In the genomic region with DNA sequence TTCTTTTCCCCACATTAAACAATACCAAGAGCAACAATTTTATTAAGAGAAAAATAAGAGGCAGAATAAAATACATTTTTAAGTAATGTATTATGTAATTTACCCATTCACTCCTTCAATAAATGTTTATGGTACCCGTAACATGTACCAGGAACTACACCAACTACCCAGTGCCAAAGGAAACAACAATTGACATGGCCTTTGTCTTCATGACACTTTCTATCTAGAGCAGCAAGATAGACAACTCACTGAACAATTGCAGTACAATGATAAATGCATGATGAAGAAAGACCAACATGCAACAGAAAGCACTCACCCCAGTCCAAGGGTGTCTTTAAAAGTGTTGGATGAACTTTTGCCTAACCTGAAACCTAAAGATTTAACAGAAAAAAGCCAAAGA, we compare ENCODE assay signal across 26 cellular contexts.
DNase-seq lines count a peak whose midpoint lies in the region; ATAC-seq, FAIRE-seq and TF ChIP-seq lines count a peak whose summit lies in the region.
"Had no signal": no experiment of that assay in that cellular context is flagged by ENCODE, and none has a peak within 500 bp of the region (broad histone marks: within the 10 kb centered on the region; RNA-seq: fewer than 3 reads in every experiment).

No MANE protein-coding gene starts in this region.

- H3K4me1 Mint-ChIP-seq in Caco-2 (ENCODE audit: low read depth, unreplicated experiment) (peaks cover 68% of the 10 kb centered on the region), nephron (peaks cover 20% of the 10 kb centered on the region)
- H3K4me1 Mint-ChIP-seq: CD4-positive, alpha-beta memory T cell had no signal

- FAIRE-seq in small intestine (lab: Jason Lieb, UNC) = no peak
- FAIRE-seq: A549, GM12891, H1, RCC 7860 had no signal

- CTCF ChIA-PET in Caco-2 (lab: Charles Lee) = no interaction called here

- peak overlapping the region; percentile 26 for H3K27ac ChIP-seq in HUES48 (ENCODE audit: low read depth, low read length)
- peak overlapping the region; percentile 88 for H3K27ac ChIP-seq in epithelial cell of prostate
- H3K27ac ChIP-seq in small intestine (ENCODE audit: low read depth in 1 of 2, low read length in 1 of 2) = no peak overlapping the region
- H3K27ac ChIP-seq: A549 had no signal

- H3K4me3 Mint-ChIP-seq in Caco-2 (ENCODE audit: unreplicated experiment) (peak overlapping the region; percentile 18), nephron (no peak overlapping the region)
- H3K4me3 Mint-ChIP-seq: CD4-positive, alpha-beta memory T cell had no signal

- no peak for DNase-seq in Caco-2
- no peak for DNase-seq in epithelial cell of prostate (ENCODE audit: low read depth, low spot score)
- no peak for DNase-seq in Ammon's horn (ENCODE audit: low spot score)
- no peak for DNase-seq in small intestine
- DNase-seq: AML-193; C1 segment of cervical spinal cord; CD4-positive, alpha-beta memory T cell; COR-L47; DMS79 treated with DMSO at 0.1 percent for 48 hours; GF-D8; HCEC 1CT; Karpas-422; NCI-H1092 treated with DMSO at 0.1 percent for 48 hours; NCI-H1436 treated with DMSO at 0.1 percent for 48 hours; NCI-H187 treated with DMSO at 0.1 percent for 48 hours; NCI-H2107; NCI-H524 treated with DMSO at 0.1 percent for 48 hours; NCI-H774; SK-N-SH had no signal

- H3K27me3 ChIP-seq in Caco-2 (replicated peaks; ENCODE audit: control insufficient read depth, insufficient read depth, low read length) (no peaks in the 10 kb centered on the region), HUES48 (ENCODE audit: control insufficient read depth, insufficient read depth, low read length) (no peaks in the 10 kb centered on the region), small intestine (ENCODE audit: control insufficient read depth in 2 of 2, insufficient read depth in 2 of 2, low read length in 2 of 2) (no peaks in the 10 kb centered on the region)

- no peak for ATAC-seq in GM21515 (IDR thresholded peaks at IDR 0.05; ENCODE audit: unreplicated experiment)
- ATAC-seq: A549 had no signal

- POLR2A ChIA-PET in Caco-2 (lab: Charles Lee) = no interaction called here

- TF ChIP-seq CTCF in Caco-2 (IDR thresholded peaks at IDR 0.05; ENCODE audit: insufficient read depth in 1 of 2, low read depth in 1 of 2, low read length in 1 of 2, severe bottlenecking in 1 of 2, unreplicated experiment in 1 of 2) (no peak), nephron (IDR thresholded peaks at IDR 0.05; ENCODE audit: unreplicated experiment in 3 of 3) (no peak)

- H3K9me3 ChIP-seq in Caco-2 = peaks cover 12% of the 10 kb centered on the region
- H3K9me3 ChIP-seq in HUES48 (ENCODE audit: control insufficient read depth, insufficient read depth, low read length) = no peaks in the 10 kb centered on the region
- H3K9me3 ChIP-seq in small intestine (ENCODE audit: control insufficient read depth, low read depth) = no peaks in the 10 kb centered on the region
- H3K9me3 ChIP-seq: A549, SK-N-SH had no signal

- no peak overlapping the region for H3K9ac ChIP-seq in HUES48 (ENCODE audit: low read depth, low read length)
- H3K9ac ChIP-seq: SK-N-SH had no signal

- H3K9me3 Mint-ChIP-seq in Caco-2 (ENCODE audit: unreplicated experiment) (peaks cover 55% of the 10 kb centered on the region), nephron (peaks cover 4% of the 10 kb centered on the region)

- H3K4me3 ChIP-seq in Caco-2 (ENCODE audit: low read depth, low read length) = no peak overlapping the region
- H3K4me3 ChIP-seq in HUES48 (ENCODE audit: low read depth, low read length) = no peak overlapping the region
- H3K4me3 ChIP-seq in small intestine (ENCODE audit: low read depth in 1 of 2, low read length in 2 of 2) = no peak overlapping the region
- H3K4me3 ChIP-seq: A549 had no signal

- 51 to 87% (median 75%) methylated on average over 1 of the region's 1 CpG for WGBS in small intestine, 3 donors

- H3K27ac Mint-ChIP-seq in Caco-2 (ENCODE audit: unreplicated experiment) (peak overlapping the region; percentile 87), nephron (peak overlapping the region; percentile 14 to 40 (median 29))
- H3K27ac Mint-ChIP-seq: CD4-positive, alpha-beta memory T cell had no signal

- peaks cover 34% of the 10 kb centered on the region for H3K36me3 Mint-ChIP-seq in Caco-2 (ENCODE audit: insufficient read depth, unreplicated experiment)
- H3K36me3 Mint-ChIP-seq in nephron (ENCODE audit: low read depth) = no peaks in the 10 kb centered on the region
- H3K36me3 Mint-ChIP-seq: CD4-positive, alpha-beta memory T cell had no signal

- H3K36me3 ChIP-seq in Caco-2 (ENCODE audit: control insufficient read depth, insufficient read depth, low read length) (no peaks in the 10 kb centered on the region), HUES48 (ENCODE audit: control insufficient read depth, insufficient read depth, low read length) (no peaks in the 10 kb centered on the region), small intestine (ENCODE audit: control insufficient read depth in 2 of 2, insufficient read depth in 2 of 2, low read length in 2 of 2) (no peaks in the 10 kb centered on the region)

- peaks cover 48% of the 10 kb centered on the region for H3K4me1 ChIP-seq in Caco-2
- H3K4me1 ChIP-seq in HUES48 (ENCODE audit: control insufficient read depth, insufficient read depth, low read length) = no peaks in the 10 kb centered on the region
- no peaks in the 10 kb centered on the region for H3K4me1 ChIP-seq in small intestine (ENCODE audit: control insufficient read depth in 2 of 2, insufficient read depth in 1 of 2, low read depth in 1 of 2, low read length in 1 of 2)
- H3K4me1 ChIP-seq: A549 had no signal

- BruUV-seq in Caco-2 (replicated peaks; lab: Mats Ljungman, UMichigan) = no TSS peak

- no peaks in the 10 kb centered on the region for H3K27me3 Mint-ChIP-seq in Caco-2 (ENCODE audit: insufficient read depth, unreplicated experiment)
- H3K27me3 Mint-ChIP-seq in nephron (ENCODE audit: low read depth) = no peaks in the 10 kb centered on the region
- H3K27me3 Mint-ChIP-seq: CD4-positive, alpha-beta memory T cell had no signal

- intact Hi-C loops in Caco-2 (cut with micrococcal nuclease; ENCODE audit: unreplicated experiment) = loop anchor here (1.0 kb wide), 4 partner anchors 16 to 172 kb away; no protein-coding TSS in a partner anchor

Comparison
In these comparisons a context has a peak if more than half of its experiments do, and no peak if none do; other contexts are left out.
1. H3K27ac ChIP-seq: peak in HUES48 (single experiment) and epithelial cell of prostate (single experiment); none in small intestine (0 of 2).